9 cellular contexts compared by ENCODE assay signal in genomic region chr7:141537906-141538305, GRCh38.
"Had no signal": no experiment of that assay in that cellular context is flagged by ENCODE, and none has a peak within 500 bp of the region (broad histone marks: within the 10 kb centered on the region; RNA-seq: fewer than 3 reads in every experiment).

No MANE protein-coding gene starts in this region.

- H2AFZ ChIP-seq: GM23248, GM23338 had no signal

- H3K9me3 ChIP-seq: HAP-1 had no signal

- H3K4me3 ChIP-seq: GM23248, GM23338, HAP-1 had no signal

- H3K4me2 ChIP-seq: GM23338 had no signal

- H3K27ac ChIP-seq: GM23248 had no signal

- H3K9ac ChIP-seq: GM23248 had no signal

- DNase-seq: GM23248, GOT3, H7, H9, HCEC 1CT, HFFc6 had no signal

- H3K36me3 ChIP-seq: HAP-1 had no signal

- ATAC-seq: GM23338, HCT116 had no signal
